8 cellular contexts compared by ENCODE assay signal in the genomic region with DNA sequence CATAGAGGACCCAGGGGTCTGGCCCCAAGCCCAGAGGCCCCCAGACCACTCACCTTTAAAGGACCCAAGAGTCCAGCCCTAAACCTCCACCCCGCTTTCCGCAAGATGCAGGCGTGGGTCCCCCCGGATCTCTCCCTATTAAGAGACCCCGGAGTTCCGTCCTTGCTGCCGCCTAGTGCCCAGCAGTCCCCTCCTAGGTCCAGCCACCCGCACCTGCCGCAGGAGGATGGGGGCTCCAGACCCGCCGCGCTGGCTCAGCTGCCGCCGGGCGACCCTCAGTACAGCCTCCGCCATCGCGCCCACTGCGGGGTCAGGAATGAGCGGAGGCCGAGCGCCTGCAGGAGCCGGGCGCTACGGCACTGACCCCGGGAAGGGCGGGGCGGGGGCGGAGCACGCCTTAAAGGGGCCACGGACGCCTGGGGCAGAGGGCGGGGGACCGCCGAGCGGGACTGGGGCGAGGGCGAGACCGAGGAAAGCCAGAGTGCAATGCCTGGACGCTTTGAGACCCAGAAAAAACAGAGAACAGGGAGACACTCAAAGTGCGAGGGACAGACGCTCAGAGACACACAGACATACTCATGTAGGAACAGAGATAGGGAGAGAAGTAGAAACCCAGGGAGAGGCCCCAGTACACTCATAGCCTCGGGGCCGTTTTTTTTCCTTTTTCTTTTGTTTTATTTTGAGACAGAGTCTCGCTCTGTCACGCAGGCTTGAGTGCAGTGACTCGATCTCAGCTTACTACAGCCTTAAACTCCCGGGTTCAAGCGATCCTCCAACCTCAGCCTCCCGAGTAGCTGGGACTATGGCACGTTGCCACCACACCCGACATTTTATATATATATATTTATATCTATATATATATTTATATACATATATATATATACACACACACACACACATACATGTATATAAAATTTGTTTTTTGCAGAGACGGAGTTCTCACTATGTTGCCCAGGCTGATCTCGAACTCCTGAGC. TPM values are rescaled to one million over a fixed set of nuclear protein-coding genes. Genes with fewer than 3 reads are reported as not detected.
DNase-seq lines count a peak whose midpoint lies in the region; ATAC-seq and TF ChIP-seq lines count a peak whose summit lies in the region.

A gene with protein sequence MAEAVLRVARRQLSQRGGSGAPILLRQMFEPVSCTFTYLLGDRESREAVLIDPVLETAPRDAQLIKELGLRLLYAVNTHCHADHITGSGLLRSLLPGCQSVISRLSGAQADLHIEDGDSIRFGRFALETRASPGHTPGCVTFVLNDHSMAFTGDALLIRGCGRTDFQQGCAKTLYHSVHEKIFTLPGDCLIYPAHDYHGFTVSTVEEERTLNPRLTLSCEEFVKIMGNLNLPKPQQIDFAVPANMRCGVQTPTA (minus strand): TSS at position 318 of the 976 bp plus-strand sequence. CDS start 24 bp downstream, at position 294.

- no peaks in the 10 kb centered on the region for H3K27me3 ChIP-seq in IMR-90 (ENCODE audit: control insufficient read depth, insufficient read depth, low read length)
- H3K27me3 ChIP-seq in foreskin keratinocyte, result no peaks in the 10 kb centered on the region
- H3K27me3 ChIP-seq in neural cell (ENCODE audit: insufficient read depth, low read depth, low read length), result no peaks in the 10 kb centered on the region

- WGBS in IMR-90 (ENCODE audit: extremely low coverage in 2 of 2, insufficient read length in 1 of 2), 2 experiments, result 0% methylated on average over 13 of the region's 54 CpGs; no CpG with 5 or more reads in 1 of the 2 experiments

- peak within 1 kb of the TSS; percentile 98 for H3K23ac ChIP-seq in IMR-90 (ENCODE audit: low read depth, low read length)

- H2BK120ac ChIP-seq in IMR-90 (ENCODE audit: low read depth, low read length), result peak within 1 kb of the TSS; percentile 98

- H2BK20ac ChIP-seq in IMR-90 (ENCODE audit: low read depth, low read length), result peak within 1 kb of the TSS; percentile 83; the same call in 1 of the 2 replicates

- POLR2A ChIA-PET in IMR-90 (lab: Charles Lee; ENCODE audit: unreplicated experiment), result interaction anchor here (0.6 kb wide), 1 partner anchor 225 kb away, joined by 9 read pairs; no protein-coding TSS in a partner anchor

- H3K9me1 ChIP-seq in IMR-90 (ENCODE audit: insufficient read depth, low read length), result peaks cover 11% of the 10 kb centered on the region

- H3K18ac ChIP-seq in IMR-90 (ENCODE audit: low read depth, low read length), result peak within 1 kb of the TSS; percentile 93

- H2AFZ ChIP-seq in IMR-90 (replicated peaks; ENCODE audit: low read length, poor library complexity) (peak within 1 kb of the TSS; percentile 94), neural cell (ENCODE audit: low read depth, low read length) (peak within 1 kb of the TSS; percentile 52)

- no peaks in the 10 kb centered on the region for H3K79me2 ChIP-seq in neural cell (replicated peaks; ENCODE audit: insufficient read depth, low read length)

- CTCF ChIA-PET in IMR-90 (lab: Yijun Ruan, JAX), result interaction anchor here (1.3 to 1.7 kb wide), 2 partner anchors 8 to 80 kb away, joined by 5 to 13 read pairs; no protein-coding TSS in a partner anchor

- TF ChIP-seq CTCF in IMR-90 (conservative IDR thresholded peaks at IDR 0.05; ENCODE audit: low read depth, low read length) (no peak), foreskin keratinocyte (conservative IDR thresholded peaks at IDR 0.05) (peak; percentile 6), neural cell (IDR thresholded peaks at IDR 0.05; ENCODE audit: poor library complexity, severe bottlenecking) (no peak)

- H3K4me1 ChIP-seq in IMR-90 (ENCODE audit: control insufficient read depth, insufficient read depth, low read length), result peaks cover 4% of the 10 kb centered on the region
- peaks cover 17% of the 10 kb centered on the region for H3K4me1 ChIP-seq in foreskin keratinocyte

- peak; percentile 60 for TF ChIP-seq POLR2A in IMR-90 (IDR thresholded peaks at IDR 0.05; ENCODE audit: low read depth, low read length)

- H3K36me3 ChIP-seq in IMR-90 (ENCODE audit: control insufficient read depth, insufficient read depth, low read length), result no peaks in the 10 kb centered on the region
- no peaks in the 10 kb centered on the region for H3K36me3 ChIP-seq in neural cell (ENCODE audit: insufficient read depth, low read length)

- TF ChIP-seq RAD21 in IMR-90 (IDR thresholded peaks at IDR 0.05; ENCODE audit: low read length) (no peak), neural cell (conservative IDR thresholded peaks at IDR 0.05) (no peak)

- peak within 1 kb of the TSS; percentile 82 for H2BK5ac ChIP-seq in IMR-90 (ENCODE audit: low read depth, low read length, poor library complexity, severe bottlenecking)

- ATAC-seq in GM19452 (IDR thresholded peaks at IDR 0.05; ENCODE audit: unreplicated experiment), result peak; percentile 65
- peak; percentile 90 for ATAC-seq in IMR-90 (ENCODE audit: low read depth)
- ATAC-seq in foreskin keratinocyte, result peak; percentile 57

- H3K9me2 ChIP-seq in neural cell (ENCODE audit: insufficient read depth, low read length), result no peaks in the 10 kb centered on the region

- H2BK15ac ChIP-seq in IMR-90 (ENCODE audit: low read depth, low read length), result peak within 1 kb of the TSS; percentile 82; the same call in 1 of the 3 replicates

- peaks cover 17 to 55% of the 10 kb centered on the region in 2 experiments; a peak in 3 of 4 replicates for H3K79me1 ChIP-seq in IMR-90 (ENCODE audit: low read depth in 1 of 2, low read length in 2 of 2)

- peak within 1 kb of the TSS; percentile 96 for H3K4ac ChIP-seq in IMR-90 (ENCODE audit: low read depth, low read length)

- H4K8ac ChIP-seq in IMR-90 (ENCODE audit: low read depth in 2 of 2, low read length in 2 of 2), result peak within 1 kb of the TSS; percentile 91 to 100

- H3K27ac ChIP-seq in IMR-90 (ENCODE audit: insufficient read depth, low read length) (peak within 1 kb of the TSS; percentile 78), foreskin keratinocyte (peak within 1 kb of the TSS; percentile 93), neural cell (ENCODE audit: low read length) (no peak within 1 kb of the TSS), substantia nigra (ENCODE audit: low read depth, low read length, poor library complexity, severe bottlenecking) (peak within 1 kb of the TSS; percentile 79)

- TF ChIP-seq EP300 in neural cell (conservative IDR thresholded peaks at IDR 0.05; ENCODE audit: poor library complexity, severe bottlenecking), result no peak

- H3K9ac ChIP-seq in IMR-90 (ENCODE audit: low read depth, low read length) (peak within 1 kb of the TSS; percentile 82), neural cell (ENCODE audit: low read length) (peak within 1 kb of the TSS; percentile 65)

- H3K4me3 ChIP-seq in IMR-90 (ENCODE audit: insufficient read depth, low read depth, low read length) (peak within 1 kb of the TSS; percentile 96), neural cell (ENCODE audit: low read length) (peak within 1 kb of the TSS; percentile 85)

- H3K14ac ChIP-seq in IMR-90 (replicated peaks; ENCODE audit: low read depth, low read length), result peak within 1 kb of the TSS; percentile 93

- H4K20me1 ChIP-seq in IMR-90 (ENCODE audit: insufficient read depth, low read length) (peaks cover 6% of the 10 kb centered on the region), neural cell (ENCODE audit: insufficient read depth) (no peaks in the 10 kb centered on the region)

- H3K4me2 ChIP-seq in IMR-90 (ENCODE audit: low read depth, low read length) (peak within 1 kb of the TSS; percentile 98), neural cell (ENCODE audit: low read length) (peak within 1 kb of the TSS; percentile 72)

- H2AK9ac ChIP-seq in IMR-90 (replicated peaks; ENCODE audit: low read depth, low read length, poor library complexity), result peak within 1 kb of the TSS; percentile 84

- peak within 1 kb of the TSS; percentile 67 for H2AK5ac ChIP-seq in IMR-90 (ENCODE audit: low read depth, low read length)

- no peaks in the 10 kb centered on the region for H3F3A ChIP-seq in neural cell (ENCODE audit: insufficient read depth, low read length, poor library complexity, severe bottlenecking)

- BruUV-seq in IMR-90 (replicated peaks; lab: Mats Ljungman, UMichigan), result no TSS peak

- H3K9me3 ChIP-seq in IMR-90 (ENCODE audit: control insufficient read depth, insufficient read depth, low read length) (no peaks in the 10 kb centered on the region), neural cell (ENCODE audit: low read length) (no peaks in the 10 kb centered on the region)

- in situ Hi-C loops in IMR-90 (cut with MboI; ENCODE audit: low sequenced_read_pairs), result loop anchor here (10.0 kb wide), 1 partner anchor 422 kb away; no protein-coding TSS in a partner anchor

- DNase-seq in C1 segment of cervical spinal cord (lab: John Stamatoyannopoulos, UW), result peak in 13 of 14 donors; percentile 54 to 84 (median 67)
- peak; percentile 31 for DNase-seq in IMR-90
- DNase-seq in SIG-M5 (lab: John Stamatoyannopoulos, UW), result peak; percentile 35
- DNase-seq in activated gamma-delta T cell treated with Interleukin-2 at 50 U/mL for 16 hours, result peak; percentile 75
- peak; percentile 60 to 82 for DNase-seq in foreskin keratinocyte
- peak in 48 of 49 donors; percentile 21 to 91 (median 69) for DNase-seq in substantia nigra (lab: John Stamatoyannopoulos, UW)

- peak within 1 kb of the TSS; percentile 95 for H4K5ac ChIP-seq in IMR-90 (ENCODE audit: low read depth, low read length)

- dilution Hi-C loops in IMR-90 (cut with HindIII; ENCODE audit: low sequenced_read_pairs, unreplicated experiment), result no loop called here

- peak within 1 kb of the TSS; percentile 89 for H4K91ac ChIP-seq in IMR-90 (ENCODE audit: insufficient read depth, low read depth, low read length)

- intact Hi-C loops in IMR-90 (cut with micrococcal nuclease), result no loop called here

- peak within 1 kb of the TSS; percentile 89 for H3K56ac ChIP-seq in IMR-90 (ENCODE audit: extremely low read depth, insufficient read depth, low read length)

TF ChIP-seq in IMR-90, 13 proteins besides CTCF, POLR2A, EP300 and RAD21:
- TF ChIP-seq MAZ (IDR thresholded peaks at IDR 0.05; ENCODE audit: borderline replicate concordance, low read depth, low read length), result peak; percentile 70
- no peak for TF ChIP-seq MAFK (IDR thresholded peaks at IDR 0.05; ENCODE audit: low read depth, low read length)
TF ChIP-seq in IMR-90: peak in this region for 1.

TF ChIP-seq in neural cell, 6 proteins besides CTCF, POLR2A, EP300 and RAD21 (continues in another document):
- TF ChIP-seq POLR2AphosphoS5 (IDR thresholded peaks at IDR 0.05), result peak; percentile 43

RNA-seq across cellular contexts. Expression of the gene that starts here (rescaled TPM):
- total RNA-seq in IMR-90 (2012; rRNA removed) (141 and 161 TPM in 2 replicates), foreskin keratinocyte (151 and 168 TPM in 2 replicates)
- polyA plus RNA-seq in IMR-90 (2012; rRNA removed) (233 and 249 TPM in 2 replicates), foreskin keratinocyte (239 and 287 TPM in 2 replicates), neural cell (40.9 and 58.0 TPM in 2 replicates)
- 116 and 285 TPM in 2 replicates for polyA plus RNA-seq in IMR-90 (2012; cell fraction: cytosol; rRNA removed)
- polyA plus RNA-seq in IMR-90 (2012; cell fraction: nucleus; rRNA removed; ENCODE audit: low replicate concordance), result 66.3 and 168 TPM in 2 replicates
- polyA minus RNA-seq in neural cell, result 15.6 and 17.5 TPM in 2 replicates
